Comparison of ENCODE assay signal across 11 cellular contexts in genomic region chr3:38168151-38168987, GRCh38. TPM values are rescaled to one million over a fixed set of nuclear protein-coding genes. Genes with fewer than 3 reads are reported as not detected.
A peak's percentile ranks its signal among the peaks of the same experiment; 100 is the strongest.
DNase-seq lines count a peak whose midpoint lies in the region; ATAC-seq and TF ChIP-seq lines count a peak whose summit lies in the region.
"Had no signal": no experiment of that assay in that cellular context is flagged by ENCODE, and none has a peak within 500 bp of the region (broad histone marks: within the 10 kb centered on the region; RNA-seq: fewer than 3 reads in every experiment).

No MANE protein-coding gene starts in this region.

- intact Hi-C loops in activated T-helper 2 cell treated with anti-CD3 and anti-CD28 coated beads, Interferon-gamma antibody, Interleukin-2, Interleukin-4, amounts not matched to agents 10 μg/mL and 5 μg/mL and 100 μg/mL, durations not matched to agents 14 hours and 24 hours and 36 hours (cut with micrococcal nuclease): loop anchor here (5.0 to 10.0 kb wide), 2 partner anchors 89 to 264 kb away; no protein-coding TSS in a partner anchor

- POLR2A ChIA-PET in HEK293 (lab: Yijun Ruan, JAX): interaction anchor here (1.4 kb wide), 1 partner anchor 32 kb away, joined by 7 read pairs; the partner anchor contains the start of gene ACAA1

- no peak for TF ChIP-seq POLR2A in upper lobe of left lung (IDR thresholded peaks at IDR 0.05)

- CTCF ChIA-PET in HEK293 (lab: Yijun Ruan, JAX): no interaction called here

- DNase-seq in AG08395 (ENCODE audit: low spot score) (peak; percentile 21), immature natural killer cell (no peak), upper lobe of left lung (no peak), DMS79 (lab: John Stamatoyannopoulos, UW) (no peak)
- DNase-seq in activated T-helper 2 cell treated with anti-CD3 and anti-CD28 coated beads, Interferon-gamma antibody, Interleukin-2, Interleukin-4, amounts not matched to agents 10 μg/mL and 5 μg/mL and 100 μg/mL, durations not matched to agents 14 hours and 24 hours and 36 hours (ENCODE audit: low spot score): no peak
- DNase-seq: activated CD4-positive, alpha-beta T cell treated with anti-CD3 and anti-CD28 coated beads, Interleukin-2, amount 50 U/mL, for 1 hour; DMS153; Kasumi-1 had no signal

- peak overlapping the region; percentile 34 for H3K4me3 Mint-ChIP-seq in activated T-helper 2 cell treated with anti-CD3 and anti-CD28 coated beads, Interferon-gamma antibody, Interleukin-2, Interleukin-4, amounts not matched to agents 10 μg/mL and 5 μg/mL and 100 μg/mL, durations not matched to agents 14 hours and 24 hours and 36 hours (ENCODE audit: low read depth)
- H3K4me3 Mint-ChIP-seq in immature natural killer cell: peak overlapping the region in 3 of 5 donors; percentile 2 to 31 (median 14)

- no peak overlapping the region for H3K27ac ChIP-seq in HEK293 (ENCODE audit: extremely low read depth, low read depth, low read length)
- H3K27ac ChIP-seq in upper lobe of left lung: no peak overlapping the region

- peaks cover 35% of the 10 kb centered on the region for H3K36me3 Mint-ChIP-seq in activated T-helper 2 cell treated with anti-CD3 and anti-CD28 coated beads, Interferon-gamma antibody, Interleukin-2, Interleukin-4, amounts not matched to agents 10 μg/mL and 5 μg/mL and 100 μg/mL, durations not matched to agents 14 hours and 24 hours and 36 hours (ENCODE audit: low read depth)
- H3K36me3 Mint-ChIP-seq in immature natural killer cell: no peaks in the 10 kb centered on the region

- H3K27ac Mint-ChIP-seq in activated T-helper 2 cell treated with anti-CD3 and anti-CD28 coated beads, Interferon-gamma antibody, Interleukin-2, Interleukin-4, amounts not matched to agents 10 μg/mL and 5 μg/mL and 100 μg/mL, durations not matched to agents 14 hours and 24 hours and 36 hours: peak overlapping the region; percentile 30
- peak overlapping the region in 4 of 6 donors; percentile 12 to 100 (median 34) for H3K27ac Mint-ChIP-seq in immature natural killer cell

- TF ChIP-seq CTCF in HEK293 (tag by site-specific recombination; IDR thresholded peaks at IDR 0.05) (no peak), upper lobe of left lung (IDR thresholded peaks at IDR 0.05) (no peak)

- H3K27me3 ChIP-seq in upper lobe of left lung: no peaks in the 10 kb centered on the region

- TF ChIP-seq EP300 in upper lobe of left lung (IDR thresholded peaks at IDR 0.05): no peak

- peaks cover 69% of the 10 kb centered on the region for H3K4me1 Mint-ChIP-seq in activated T-helper 2 cell treated with anti-CD3 and anti-CD28 coated beads, Interferon-gamma antibody, Interleukin-2, Interleukin-4, amounts not matched to agents 10 μg/mL and 5 μg/mL and 100 μg/mL, durations not matched to agents 14 hours and 24 hours and 36 hours (ENCODE audit: low read depth)
- H3K4me1 Mint-ChIP-seq in immature natural killer cell: peaks cover 50 to 74% of the 10 kb centered on the region in 2 donors

- H3K9me3 ChIP-seq in HEK293 (ENCODE audit: control insufficient read depth, insufficient read depth, low read depth, low read length): no peaks in the 10 kb centered on the region
- no peaks in the 10 kb centered on the region for H3K9me3 ChIP-seq in upper lobe of left lung

- H3K9me3 Mint-ChIP-seq in activated T-helper 2 cell treated with anti-CD3 and anti-CD28 coated beads, Interferon-gamma antibody, Interleukin-2, Interleukin-4, amounts not matched to agents 10 μg/mL and 5 μg/mL and 100 μg/mL, durations not matched to agents 14 hours and 24 hours and 36 hours: no peaks in the 10 kb centered on the region
- no peaks in the 10 kb centered on the region for H3K9me3 Mint-ChIP-seq in immature natural killer cell

- no peak overlapping the region for H3K4me3 ChIP-seq in HEK293 (ENCODE audit: low read depth, low read length)
- H3K4me3 ChIP-seq in upper lobe of left lung: no peak overlapping the region

- no peaks in the 10 kb centered on the region for H3K27me3 Mint-ChIP-seq in activated T-helper 2 cell treated with anti-CD3 and anti-CD28 coated beads, Interferon-gamma antibody, Interleukin-2, Interleukin-4, amounts not matched to agents 10 μg/mL and 5 μg/mL and 100 μg/mL, durations not matched to agents 14 hours and 24 hours and 36 hours (ENCODE audit: low read depth)
- peaks cover 9 to 18% (median 10%) of the 10 kb centered on the region in 3 donors for H3K27me3 Mint-ChIP-seq in immature natural killer cell (ENCODE audit: low read depth in 3 of 3)

- 94 to 95% methylated on average over 4 of the region's 4 CpGs for WGBS in upper lobe of left lung, 2 donors

- H3K36me3 ChIP-seq in HEK293 (ENCODE audit: control insufficient read depth in 2 of 2, insufficient read depth in 1 of 2, low read length in 2 of 2) (no peaks in the 10 kb centered on the region), upper lobe of left lung (no peaks in the 10 kb centered on the region)

- H3K4me1 ChIP-seq in HEK293 (ENCODE audit: control insufficient read depth, insufficient read depth, low read length): no peaks in the 10 kb centered on the region
- peaks cover 14 to 29% (median 24%) of the 10 kb centered on the region in 4 donors for H3K4me1 ChIP-seq in upper lobe of left lung

- ATAC-seq in HG03159 (IDR thresholded peaks at IDR 0.05; ENCODE audit: unreplicated experiment) (no peak), upper lobe of left lung (ENCODE audit: low FRiP score in 2 of 2) (no peak), GM21526 (IDR thresholded peaks at IDR 0.05; ENCODE audit: low FRiP score, unreplicated experiment) (no peak)

TF ChIP-seq in HEK293, 187 proteins besides CTCF, POLR2A, EP300 and RAD21:
- TF ChIP-seq PRDM6 (tag by site-specific recombination; IDR thresholded peaks at IDR 0.05): peak; percentile 44; the same call in 1 of the 2 replicates
- no peak for TF ChIP-seq ZNF777 (tag by site-specific recombination; IDR thresholded peaks at IDR 0.05; ENCODE audit: borderline replicate concordance)

RNA-seq across cellular contexts. Expression of gene OXSR1, which starts 3.0 kb away (rescaled TPM):
- total RNA-seq in activated T-helper 2 cell treated with anti-CD3 and anti-CD28 coated beads, Interferon-gamma antibody, Interleukin-2, Interleukin-4, amounts not matched to agents 10 μg/mL and 5 μg/mL and 100 μg/mL, durations not matched to agents 14 hours and 24 hours and 36 hours: 62.2 and 65.8 TPM in 2 replicates
- polyA plus RNA-seq in immature natural killer cell: 10 to 100 TPM; 13.1 to 16.1 (median 13.5) TPM
- total RNA-seq in upper lobe of left lung: 10 to 100 TPM; 26.6 to 43.7 (median 31.6) TPM

RNA-seq across cellular contexts. Expression of gene MYD88, which starts 29.9 kb away (rescaled TPM):
- total RNA-seq in activated T-helper 2 cell treated with anti-CD3 and anti-CD28 coated beads, Interferon-gamma antibody, Interleukin-2, Interleukin-4, amounts not matched to agents 10 μg/mL and 5 μg/mL and 100 μg/mL, durations not matched to agents 14 hours and 24 hours and 36 hours: 36.5 and 46.5 TPM in 2 replicates
- 100 to 1,000 TPM in 2 of 3 donors, 10 to 100 TPM in 1; 94.0 to 205 (median 129) TPM for polyA plus RNA-seq in immature natural killer cell
- 100 to 1,000 TPM in 2 of 6 donors, 10 to 100 TPM in 4; 38.1 to 116 (median 83.3) TPM for total RNA-seq in upper lobe of left lung

RNA-seq across cellular contexts. Expression of gene ACAA1, which starts 31.4 kb away (rescaled TPM):
- total RNA-seq in activated T-helper 2 cell treated with anti-CD3 and anti-CD28 coated beads, Interferon-gamma antibody, Interleukin-2, Interleukin-4, amounts not matched to agents 10 μg/mL and 5 μg/mL and 100 μg/mL, durations not matched to agents 14 hours and 24 hours and 36 hours: 68.6 and 69.5 TPM in 2 replicates
- polyA plus RNA-seq in immature natural killer cell: 100 to 1,000 TPM in 1 of 3 donors, 10 to 100 TPM in 2; 74.8 to 113 (median 82.8) TPM
- total RNA-seq in upper lobe of left lung: 100 to 1,000 TPM in 4 of 6 donors, 10 to 100 TPM in 2; 67.1 to 170 (median 116) TPM
